Comparison of ENCODE assay signal across 15 cellular contexts in the genomic region with DNA sequence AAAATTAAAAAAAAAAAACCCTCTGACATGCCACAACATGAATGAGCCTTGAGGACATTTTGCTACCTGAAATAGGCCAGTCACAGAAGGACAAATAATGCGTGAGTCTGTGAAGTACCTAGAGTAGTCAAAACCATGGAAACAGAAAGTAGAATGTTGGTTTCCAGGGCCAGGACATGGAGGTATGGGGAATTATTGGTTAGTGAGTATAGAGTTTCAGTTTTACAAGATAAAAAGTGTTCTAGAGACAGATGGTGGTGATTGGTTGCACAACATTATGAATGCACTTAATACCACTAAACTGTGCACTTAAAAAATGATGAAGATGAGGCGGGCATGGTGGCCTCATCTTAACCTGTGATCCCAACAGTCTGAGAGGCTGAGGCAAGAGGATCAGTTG. TPM values are rescaled to one million over a fixed set of nuclear protein-coding genes. Genes with fewer than 3 reads are reported as not detected.
DNase-seq lines count a peak whose midpoint lies in the region; ATAC-seq and TF ChIP-seq lines count a peak whose summit lies in the region.
"Had no signal": no experiment of that assay in that cellular context is flagged by ENCODE, and none has a peak within 500 bp of the region (broad histone marks: within the 10 kb centered on the region; RNA-seq: fewer than 3 reads in every experiment).

No MANE protein-coding gene starts in this region.

- peaks cover 4% of the 10 kb centered on the region for H3K36me3 Mint-ChIP-seq in activated naive CD4-positive, alpha-beta T cell treated with anti-CD3 and anti-CD28 coated beads for 36 hours (ENCODE audit: low read depth)

- TF ChIP-seq CTCF in heart left ventricle (IDR thresholded peaks at IDR 0.05) = no peak

- CTCF ChIA-PET in activated naive CD4-positive, alpha-beta T cell treated with anti-CD3 and anti-CD28 coated beads for 36 hours (lab: Charles Lee) = interaction anchor here (4.6 kb wide), 1 partner anchor 21 kb away, joined by 18 read pairs; no protein-coding TSS in a partner anchor

- H3K9me3 ChIP-seq in heart left ventricle = peaks cover 0 to 25% (median 11%) of the 10 kb centered on the region in 12 donors

- peak overlapping the region; percentile 26 for H3K4me3 Mint-ChIP-seq in activated naive CD4-positive, alpha-beta T cell treated with anti-CD3 and anti-CD28 coated beads for 36 hours

- H3K4me3 ChIP-seq in heart left ventricle = no peak overlapping the region
- H3K4me3 ChIP-seq: cardiac muscle cell, left ventricle myocardium inferior had no signal

- peak; percentile 59 for ATAC-seq in HG02938 (IDR thresholded peaks at IDR 0.05; ENCODE audit: unreplicated experiment)
- ATAC-seq in stimulated activated naive CD8-positive, alpha-beta T cell treated with anti-CD3 and anti-CD28 coated beads, Interleukin-15, Interleukin-2, amounts not matched to agents 100 U/mL and 50 U/mL, for 24 hours = peak; percentile 84
- ATAC-seq in heart left ventricle = no peak
- ATAC-seq in GM18868 (IDR thresholded peaks at IDR 0.05; ENCODE audit: unreplicated experiment) = no peak

- intact Hi-C loops in activated naive CD4-positive, alpha-beta T cell treated with anti-CD3 and anti-CD28 coated beads for 36 hours (cut with micrococcal nuclease) = loop anchor here (2.0 to 5.0 kb wide), 4 partner anchors 22 to 898 kb away; no protein-coding TSS in a partner anchor
- intact Hi-C loops in heart left ventricle (cut with DNase I) = loop anchor here in 5 of 10 donors (5.0 to 10.0 kb wide), 5 partner anchors 898 to 1006 kb away; no protein-coding TSS in a partner anchor

- H3K4me1 Mint-ChIP-seq in activated naive CD4-positive, alpha-beta T cell treated with anti-CD3 and anti-CD28 coated beads for 36 hours (ENCODE audit: low read depth) = peaks cover 25% of the 10 kb centered on the region

- 96 to 99% (median 97%) methylated on average over 2 of the region's 2 CpGs for WGBS in heart left ventricle, 4 donors

- no peak for TF ChIP-seq POLR2A in heart left ventricle (IDR thresholded peaks at IDR 0.05)

- peak overlapping the region; percentile 74 for H3K27ac Mint-ChIP-seq in activated naive CD4-positive, alpha-beta T cell treated with anti-CD3 and anti-CD28 coated beads for 36 hours

- DNase-seq in activated naive CD4-positive, alpha-beta T cell treated with anti-CD3 and anti-CD28 coated beads for 36 hours = peak; percentile 30
- no peak for DNase-seq in activated naive CD4-positive, alpha-beta T cell treated with anti-CD3 and anti-CD28 coated beads, Interleukin-2, amount 50 U/mL, for 16 hours
- DNase-seq in amniotic epithelial cell (ENCODE audit: low read depth) (peak; percentile 36), heart left ventricle (no peak), RPMI8226 (no peak)
- DNase-seq in stimulated activated naive CD8-positive, alpha-beta T cell treated with anti-CD3 and anti-CD28 coated beads, Interleukin-15, Interleukin-2, amounts not matched to agents 100 U/mL and 50 U/mL, for 24 hours = no peak
- DNase-seq: effector memory CD4-positive, alpha-beta T cell; GDM1; left ventricle myocardium inferior; NCI-H1694 treated with DMSO at 0.1 percent for 48 hours; NCI-H526; posterior cingulate gyrus had no signal

- H3K4me1 ChIP-seq in heart left ventricle = peaks cover 0 to 13% (median 5%) of the 10 kb centered on the region in 12 donors

- peaks cover 0 to 3% (median 0%) of the 10 kb centered on the region in 9 donors for H3K36me3 ChIP-seq in heart left ventricle
- H3K36me3 ChIP-seq: cardiac muscle cell, left ventricle myocardium inferior had no signal

- H3K9me3 Mint-ChIP-seq in activated naive CD4-positive, alpha-beta T cell treated with anti-CD3 and anti-CD28 coated beads for 36 hours = peaks cover 12% of the 10 kb centered on the region

- H3K27ac ChIP-seq in heart left ventricle = no peak overlapping the region
- H3K27ac ChIP-seq: cardiac muscle cell, left ventricle myocardium inferior had no signal

- H3K27me3 Mint-ChIP-seq in activated naive CD4-positive, alpha-beta T cell treated with anti-CD3 and anti-CD28 coated beads for 36 hours (ENCODE audit: low read depth) = no peaks in the 10 kb centered on the region

- no peaks in the 10 kb centered on the region for H3K27me3 ChIP-seq in heart left ventricle
- H3K27me3 ChIP-seq: cardiac muscle cell had no signal

RNA-seq across cellular contexts. Expression of gene ZFP36L1, which starts 47.6 kb away (rescaled TPM):
- total RNA-seq in activated naive CD4-positive, alpha-beta T cell treated with anti-CD3 and anti-CD28 coated beads for 36 hours = 10 to 100 TPM; 76.8 to 85.1 TPM
- total RNA-seq in heart left ventricle = 100 to 1,000 TPM in 3 of 9 donors, 10 to 100 TPM in 6; 47.8 to 183 (median 68.9) TPM
- polyA plus RNA-seq in heart left ventricle = 10 to 100 TPM; 21.2 to 84.5 TPM

Comparison
In these comparisons a context has a peak if more than half of its experiments do, and no peak if none do; other contexts are left out.
1. DNase-seq: peak in activated naive CD4-positive, alpha-beta T cell treated with anti-CD3 and anti-CD28 coated beads for 36 hours (single experiment) and amniotic epithelial cell (single experiment); none in activated naive CD4-positive, alpha-beta T cell treated with anti-CD3 and anti-CD28 coated beads, Interleukin-2, amount 50 U/mL, for 16 hours (single experiment), stimulated activated naive CD8-positive, alpha-beta T cell treated with anti-CD3 and anti-CD28 coated beads, Interleukin-15, Interleukin-2, amounts not matched to agents 100 U/mL and 50 U/mL, for 24 hours (single experiment), heart left ventricle (0 of 5) and RPMI8226 (single experiment).
2. ATAC-seq: peak in HG02938 (single experiment) and stimulated activated naive CD8-positive, alpha-beta T cell treated with anti-CD3 and anti-CD28 coated beads, Interleukin-15, Interleukin-2, amounts not matched to agents 100 U/mL and 50 U/mL, for 24 hours (single experiment); none in heart left ventricle (0 of 4) and GM18868 (single experiment).